ENCODE assay signal across 8 cellular contexts in the genomic region with DNA sequence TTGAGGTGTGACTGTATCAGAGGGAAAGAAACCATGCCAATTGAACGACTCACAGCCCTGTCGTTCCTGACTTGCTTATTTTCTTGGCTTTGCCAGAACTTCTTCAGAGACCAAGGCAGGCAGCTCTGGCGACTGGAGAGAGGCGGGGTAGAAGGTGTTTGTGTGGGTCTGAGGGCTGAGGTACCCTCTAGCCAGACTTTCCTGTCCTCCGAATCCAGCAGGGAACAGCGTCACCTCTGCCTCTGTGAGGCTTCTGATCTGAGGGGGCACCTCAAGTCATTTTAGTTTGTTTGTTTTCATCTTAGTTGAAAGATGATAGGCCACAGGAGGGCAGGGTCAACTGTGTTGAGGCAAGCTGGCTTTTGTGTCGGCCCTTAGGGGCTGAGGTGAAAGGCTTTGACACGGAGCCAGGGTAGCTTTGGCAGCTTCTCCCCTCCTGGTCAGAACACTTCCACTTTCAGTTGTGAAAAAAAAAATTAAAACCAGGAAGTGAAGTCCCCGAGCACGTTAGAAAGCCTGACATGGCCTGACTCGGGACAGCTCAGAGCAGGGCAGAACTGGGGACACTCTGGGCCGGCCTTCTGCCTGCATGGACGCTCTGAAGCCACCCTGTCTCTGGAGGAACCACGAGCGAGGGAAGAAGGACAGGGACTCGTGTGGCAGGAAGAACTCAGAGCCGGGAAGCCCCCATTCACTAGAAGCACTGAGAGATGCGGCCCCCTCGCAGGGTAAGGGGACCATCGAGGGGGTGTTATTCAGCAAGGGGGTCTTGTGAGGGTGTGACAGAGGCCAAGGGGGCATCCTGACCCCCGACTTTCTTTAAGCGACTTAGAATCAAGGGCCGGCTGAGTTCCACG. TPM values are rescaled to one million over a fixed set of nuclear protein-coding genes. Genes with fewer than 3 reads are reported as not detected.
A peak's percentile ranks its signal among the peaks of the same experiment; 100 is the strongest.
DNase-seq lines count a peak whose midpoint lies in the region; ATAC-seq and TF ChIP-seq lines count a peak whose summit lies in the region.

No MANE protein-coding gene starts in this region.

- H3K4me1 ChIP-seq in heart left ventricle = peaks cover 0 to 46% (median 12%) of the 10 kb centered on the region in 12 donors
- H3K4me1 ChIP-seq in gastrocnemius medialis = peaks cover 5 to 10% of the 10 kb centered on the region in 2 donors

- intact Hi-C loops in activated T-helper 2 cell treated with anti-CD3 and anti-CD28 coated beads, Interferon-gamma antibody, Interleukin-2, Interleukin-4, amounts not matched to agents 10 μg/mL and 5 μg/mL and 100 μg/mL, durations not matched to agents 14 hours and 24 hours and 36 hours (cut with micrococcal nuclease) = loop anchor here (1.0 to 10.0 kb wide), 3 partner anchors 13 to 1309 kb away; no protein-coding TSS in a partner anchor
- intact Hi-C loops in heart left ventricle (cut with DNase I) = no loop called here
- intact Hi-C loops in gastrocnemius medialis (cut with DNase I; ENCODE audit: low total_unique reads) = no loop called here

- H3K27me3 ChIP-seq in heart left ventricle (no peaks in the 10 kb centered on the region), gastrocnemius medialis (no peaks in the 10 kb centered on the region)

- peaks cover 48% of the 10 kb centered on the region for H3K4me1 Mint-ChIP-seq in activated T-helper 2 cell treated with anti-CD3 and anti-CD28 coated beads, Interferon-gamma antibody, Interleukin-2, Interleukin-4, amounts not matched to agents 10 μg/mL and 5 μg/mL and 100 μg/mL, durations not matched to agents 14 hours and 24 hours and 36 hours (ENCODE audit: low read depth)

- ATAC-seq in GM18511 (IDR thresholded peaks at IDR 0.05; ENCODE audit: unreplicated experiment) (peak; percentile 82), HG02763 (IDR thresholded peaks at IDR 0.05; ENCODE audit: unreplicated experiment) (peak; percentile 90), heart left ventricle (peak; percentile 81 to 91 (median 84)), gastrocnemius medialis (peak; percentile 62 to 86)

- peak overlapping the region; percentile 100 for H3K27ac Mint-ChIP-seq in activated T-helper 2 cell treated with anti-CD3 and anti-CD28 coated beads, Interferon-gamma antibody, Interleukin-2, Interleukin-4, amounts not matched to agents 10 μg/mL and 5 μg/mL and 100 μg/mL, durations not matched to agents 14 hours and 24 hours and 36 hours

- H3K27me3 Mint-ChIP-seq in activated T-helper 2 cell treated with anti-CD3 and anti-CD28 coated beads, Interferon-gamma antibody, Interleukin-2, Interleukin-4, amounts not matched to agents 10 μg/mL and 5 μg/mL and 100 μg/mL, durations not matched to agents 14 hours and 24 hours and 36 hours (ENCODE audit: low read depth) = no peaks in the 10 kb centered on the region

- TF ChIP-seq POLR2A in heart left ventricle (IDR thresholded peaks at IDR 0.05) = peak in 1 of 2 donors; percentile 14
- TF ChIP-seq POLR2A in gastrocnemius medialis (IDR thresholded peaks at IDR 0.05) = peak in 1 of 2 donors; percentile 21

- H3K9me3 ChIP-seq in heart left ventricle (no peaks in the 10 kb centered on the region), gastrocnemius medialis (no peaks in the 10 kb centered on the region)

- H3K4me3 Mint-ChIP-seq in activated T-helper 2 cell treated with anti-CD3 and anti-CD28 coated beads, Interferon-gamma antibody, Interleukin-2, Interleukin-4, amounts not matched to agents 10 μg/mL and 5 μg/mL and 100 μg/mL, durations not matched to agents 14 hours and 24 hours and 36 hours (ENCODE audit: low read depth) = peak overlapping the region; percentile 98

- H3K4me3 ChIP-seq in heart left ventricle (peak overlapping the region in 11 of 12 donors; percentile 19 to 74 (median 54)), gastrocnemius medialis (peak overlapping the region; percentile 32 to 50 (median 47))

- peak overlapping the region; percentile 58 to 96 (median 78) for H3K27ac ChIP-seq in heart left ventricle
- peak overlapping the region; percentile 65 to 73 (median 70) for H3K27ac ChIP-seq in gastrocnemius medialis

- H3K9me3 Mint-ChIP-seq in activated T-helper 2 cell treated with anti-CD3 and anti-CD28 coated beads, Interferon-gamma antibody, Interleukin-2, Interleukin-4, amounts not matched to agents 10 μg/mL and 5 μg/mL and 100 μg/mL, durations not matched to agents 14 hours and 24 hours and 36 hours = no peaks in the 10 kb centered on the region

- H3K36me3 ChIP-seq in heart left ventricle (no peaks in the 10 kb centered on the region), gastrocnemius medialis (no peaks in the 10 kb centered on the region)

- TF ChIP-seq CTCF in heart left ventricle (IDR thresholded peaks at IDR 0.05) (peak in 1 of 12 donors; percentile 8), gastrocnemius medialis (IDR thresholded peaks at IDR 0.05 in 4 of 5, conservative IDR thresholded peaks at IDR 0.05 in 1 of 5) (no peak)

- peaks cover 28% of the 10 kb centered on the region for H3K36me3 Mint-ChIP-seq in activated T-helper 2 cell treated with anti-CD3 and anti-CD28 coated beads, Interferon-gamma antibody, Interleukin-2, Interleukin-4, amounts not matched to agents 10 μg/mL and 5 μg/mL and 100 μg/mL, durations not matched to agents 14 hours and 24 hours and 36 hours (ENCODE audit: low read depth)

- in situ Hi-C loops in gastrocnemius medialis (cut with MboI; ENCODE audit: low sequenced_read_pairs in 4 of 4) = no loop called here

- 35 to 54% (median 44%) methylated on average over 24 of the region's 24 CpGs for WGBS in heart left ventricle, 4 donors

- peak; percentile 65 for DNase-seq in NOMO-1 treated with dmso at 0.1 percent for 144 hours (lab: John Stamatoyannopoulos, UW; ENCODE audit: unreplicated experiment)
- peak; percentile 47 for DNase-seq in activated T-helper 2 cell treated with anti-CD3 and anti-CD28 coated beads, Interferon-gamma antibody, Interleukin-2, Interleukin-4, amounts not matched to agents 10 μg/mL and 5 μg/mL and 100 μg/mL, durations not matched to agents 14 hours and 24 hours and 36 hours (ENCODE audit: low spot score)
- DNase-seq in heart left ventricle = peak; percentile 64 to 74 (median 68)
- peak in 1 of 2 donors; percentile 34 for DNase-seq in gastrocnemius medialis
- no peak for DNase-seq in NCI-H1436 treated with DMSO at 0.1 percent for 48 hours (lab: John Stamatoyannopoulos, UW)
- no peak for DNase-seq in DMS79 (lab: John Stamatoyannopoulos, UW)

RNA-seq across cellular contexts. Expression of a gene that starts 2.0 kb away (rescaled TPM):
- 39.7 and 45.9 TPM in 2 replicates for total RNA-seq in activated T-helper 2 cell treated with anti-CD3 and anti-CD28 coated beads, Interferon-gamma antibody, Interleukin-2, Interleukin-4, amounts not matched to agents 10 μg/mL and 5 μg/mL and 100 μg/mL, durations not matched to agents 14 hours and 24 hours and 36 hours
- total RNA-seq in heart left ventricle (10 to 100 TPM in 3 of 9 donors, 1 to 10 TPM in 6; 4.6 to 23.8 (median 7.0) TPM), gastrocnemius medialis (1 to 10 TPM; 2.2 to 4.1 (median 3.1) TPM)
- 1 to 10 TPM; 4.0 to 7.6 TPM for polyA plus RNA-seq in heart left ventricle

Comparison
In these comparisons a context has a peak if more than half of its experiments do, and no peak if none do; other contexts are left out.
1. DNase-seq: peak in NOMO-1 treated with dmso at 0.1 percent for 144 hours (single experiment), activated T-helper 2 cell treated with anti-CD3 and anti-CD28 coated beads, Interferon-gamma antibody, Interleukin-2, Interleukin-4, amounts not matched to agents 10 μg/mL and 5 μg/mL and 100 μg/mL, durations not matched to agents 14 hours and 24 hours and 36 hours (single experiment) and heart left ventricle (5 of 5); none in NCI-H1436 treated with DMSO at 0.1 percent for 48 hours (single experiment) and DMS79 (single experiment).
2. Peak in every context shown above with its lines, with median percentiles within 50 percentile points of each other: ATAC-seq.